Comparison of ENCODE assay signal across 8 cellular contexts in the genomic region with DNA sequence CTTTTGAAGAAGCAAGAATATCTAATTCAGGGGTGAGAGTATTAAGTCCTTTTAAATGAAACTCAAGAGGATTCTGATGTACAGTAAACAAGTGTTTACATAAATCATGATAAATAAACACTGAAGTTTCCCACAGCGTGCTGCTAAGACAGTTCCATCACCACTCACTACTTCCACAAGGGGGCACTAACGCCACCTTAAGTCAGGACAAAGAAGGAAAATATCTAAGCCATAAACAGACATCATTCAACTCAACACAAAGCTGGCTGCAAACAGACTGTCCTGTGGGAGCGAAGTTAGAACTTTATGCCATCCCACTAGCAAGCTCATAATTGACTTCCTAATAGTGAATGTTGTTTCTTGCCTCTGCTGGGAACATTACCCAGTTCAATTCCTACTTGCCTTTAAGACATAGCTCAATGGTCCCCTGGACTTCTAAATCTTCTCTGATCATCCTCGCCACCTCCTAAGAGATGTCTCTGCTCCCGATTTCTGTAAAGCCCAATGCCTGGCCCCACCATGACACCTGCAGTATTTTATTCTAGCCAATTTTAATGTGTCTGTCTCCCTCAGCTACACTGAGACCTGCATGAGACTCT. TPM values are rescaled to one million over a fixed set of nuclear protein-coding genes. Genes with fewer than 3 reads are reported as not detected.
A peak's percentile ranks its signal among the peaks of the same experiment; 100 is the strongest.
DNase-seq lines count a peak whose midpoint lies in the region; ATAC-seq lines count a peak whose summit lies in the region.

No MANE protein-coding gene starts in this region.

- DNase-seq in AG08395 (ENCODE audit: low spot score) (peak; percentile 81), NCI-H526 treated with DMSO at 0.1 percent for 48 hours (lab: John Stamatoyannopoulos, UW) (peak; percentile 28), dermis microvascular lymphatic vessel endothelial cell (ENCODE audit: low read depth in 2 of 2) (peak; percentile 66 to 81), medulla oblongata (ENCODE audit: extremely low spot score) (peak; percentile 94)
- peak; percentile 90 for DNase-seq in activated CD4-positive, alpha-beta T cell treated with anti-CD3 and anti-CD28 coated beads, Interleukin-2, amount 10 ng/mL, durations not matched to agents 24 days and 14 days
- DNase-seq in stimulated activated CD8-positive, alpha-beta memory T cell treated with anti-CD3 and anti-CD28 coated beads, Interleukin-4, amount 100 ng/mL, for 1 hour (ENCODE audit: low read depth in 2 of 2, low spot score in 1 of 2), result peak; percentile 3 to 35

- H3K27me3 Mint-ChIP-seq in activated CD4-positive, alpha-beta T cell treated with anti-CD3 and anti-CD28 coated beads, Interleukin-2, amount 10 ng/mL, durations not matched to agents 24 days and 14 days, result no peaks in the 10 kb centered on the region

- H3K4me3 Mint-ChIP-seq in activated CD4-positive, alpha-beta T cell treated with anti-CD3 and anti-CD28 coated beads, Interleukin-2, amount 10 ng/mL, durations not matched to agents 24 days and 14 days, result no peak overlapping the region

- intact Hi-C loops in activated CD4-positive, alpha-beta T cell treated with anti-CD3 and anti-CD28 coated beads, Interleukin-2, amount 10 ng/mL, durations not matched to agents 24 days and 14 days (cut with micrococcal nuclease), result loop anchor here (1.0 to 5.0 kb wide), 6 partner anchors 23 to 374 kb away; a partner anchor contains a TSS

- H3K4me1 Mint-ChIP-seq in activated CD4-positive, alpha-beta T cell treated with anti-CD3 and anti-CD28 coated beads, Interleukin-2, amount 10 ng/mL, durations not matched to agents 24 days and 14 days, result peaks cover 10% of the 10 kb centered on the region

- ATAC-seq in GM18858 (IDR thresholded peaks at IDR 0.05; ENCODE audit: unreplicated experiment) (peak; percentile 80), HG03196 (IDR thresholded peaks at IDR 0.05; ENCODE audit: unreplicated experiment) (peak; percentile 63)

- H3K36me3 Mint-ChIP-seq in activated CD4-positive, alpha-beta T cell treated with anti-CD3 and anti-CD28 coated beads, Interleukin-2, amount 10 ng/mL, durations not matched to agents 24 days and 14 days (ENCODE audit: low read depth), result peaks cover 4% of the 10 kb centered on the region

- no peak overlapping the region for H3K27ac Mint-ChIP-seq in activated CD4-positive, alpha-beta T cell treated with anti-CD3 and anti-CD28 coated beads, Interleukin-2, amount 10 ng/mL, durations not matched to agents 24 days and 14 days

- no peaks in the 10 kb centered on the region for H3K9me3 Mint-ChIP-seq in activated CD4-positive, alpha-beta T cell treated with anti-CD3 and anti-CD28 coated beads, Interleukin-2, amount 10 ng/mL, durations not matched to agents 24 days and 14 days

RNA-seq across cellular contexts. Expression of a gene that starts 36.5 kb away (rescaled TPM):
- total RNA-seq in activated CD4-positive, alpha-beta T cell treated with anti-CD3 and anti-CD28 coated beads, Interleukin-2, amount 10 ng/mL, durations not matched to agents 24 days and 14 days, result 37.3 and 37.4 TPM in 2 replicates
- 26.2 and 28.6 TPM in 2 replicates for total RNA-seq in dermis microvascular lymphatic vessel endothelial cell

RNA-seq across cellular contexts. Expression of a gene that starts 45.4 kb away (rescaled TPM):
- total RNA-seq in activated CD4-positive, alpha-beta T cell treated with anti-CD3 and anti-CD28 coated beads, Interleukin-2, amount 10 ng/mL, durations not matched to agents 24 days and 14 days, result 23.2 and 23.9 TPM in 2 replicates
- 1.1 and 1.8 TPM in 2 replicates for total RNA-seq in dermis microvascular lymphatic vessel endothelial cell

RNA-seq across cellular contexts. Expression of a gene that starts 48.6 kb away (rescaled TPM):
- 25.3 and 27.8 TPM in 2 replicates for total RNA-seq in activated CD4-positive, alpha-beta T cell treated with anti-CD3 and anti-CD28 coated beads, Interleukin-2, amount 10 ng/mL, durations not matched to agents 24 days and 14 days
- total RNA-seq in dermis microvascular lymphatic vessel endothelial cell, result 87.0 and 93.8 TPM in 2 replicates

Comparison
In these comparisons a context has a peak if more than half of its experiments do, and no peak if none do; other contexts are left out.
1. Peak in every context shown above with its lines: DNase-seq and ATAC-seq.
2. DNase-seq: peak in every context shown above with its lines; median percentile 94 in medulla oblongata; 90 in activated CD4-positive, alpha-beta T cell treated with anti-CD3 and anti-CD28 coated beads, Interleukin-2, amount 10 ng/mL, durations not matched to agents 24 days and 14 days; 81 in AG08395; 74 in dermis microvascular lymphatic vessel endothelial cell; 28 in NCI-H526 treated with DMSO at 0.1 percent for 48 hours; 19 in stimulated activated CD8-positive, alpha-beta memory T cell treated with anti-CD3 and anti-CD28 coated beads, Interleukin-4, amount 100 ng/mL, for 1 hour.